8 cellular contexts compared by ENCODE assay signal in genomic region chr7:2698581-2699288, GRCh38.
DNase-seq lines count a peak whose midpoint lies in the region; ATAC-seq and TF ChIP-seq lines count a peak whose summit lies in the region.

No MANE protein-coding gene starts in this region.

- peak; percentile 96 for ATAC-seq in HG03159 (IDR thresholded peaks at IDR 0.05; ENCODE audit: unreplicated experiment)
- ATAC-seq in central memory CD8-positive, alpha-beta T cell (replicated peaks; ENCODE audit: extremely low read depth, poor library complexity, severe bottlenecking), result peak; percentile 93
- no peak for ATAC-seq in SK-N-SH treated with all-trans-retinoic acid at 6 μM for 48 hours

- no peaks in the 10 kb centered on the region for H3K9me3 Mint-ChIP-seq in T-helper 2 cell treated with Interferon-gamma antibody and Interleukin-4, amounts not matched to agents 5 μg/mL and 100 μg/mL, for 36 hours
- no peaks in the 10 kb centered on the region for H3K9me3 Mint-ChIP-seq in central memory CD8-positive, alpha-beta T cell

- peak overlapping the region; percentile 86 for H3K27ac Mint-ChIP-seq in T-helper 2 cell treated with Interferon-gamma antibody and Interleukin-4, amounts not matched to agents 5 μg/mL and 100 μg/mL, for 36 hours
- H3K27ac Mint-ChIP-seq in central memory CD8-positive, alpha-beta T cell (ENCODE audit: low read depth), result peak overlapping the region; percentile 91

- H3K27me3 Mint-ChIP-seq in T-helper 2 cell treated with Interferon-gamma antibody and Interleukin-4, amounts not matched to agents 5 μg/mL and 100 μg/mL, for 36 hours (ENCODE audit: low read depth), result peaks cover 5% of the 10 kb centered on the region
- H3K27me3 Mint-ChIP-seq in central memory CD8-positive, alpha-beta T cell, result no peaks in the 10 kb centered on the region

- H3K4me3 Mint-ChIP-seq in T-helper 2 cell treated with Interferon-gamma antibody and Interleukin-4, amounts not matched to agents 5 μg/mL and 100 μg/mL, for 36 hours, result peak overlapping the region; percentile 70
- H3K4me3 Mint-ChIP-seq in central memory CD8-positive, alpha-beta T cell, result peak overlapping the region; percentile 55

- peaks cover 24% of the 10 kb centered on the region for H3K4me1 Mint-ChIP-seq in T-helper 2 cell treated with Interferon-gamma antibody and Interleukin-4, amounts not matched to agents 5 μg/mL and 100 μg/mL, for 36 hours (ENCODE audit: low read depth)
- peaks cover 35% of the 10 kb centered on the region for H3K4me1 Mint-ChIP-seq in central memory CD8-positive, alpha-beta T cell

- DNase-seq in NCI-H510A treated with DMSO at 0.1 percent for 48 hours (lab: John Stamatoyannopoulos, UW), result peak; percentile 45
- DNase-seq in NCI-H510A (lab: John Stamatoyannopoulos, UW), result no peak
- DNase-seq in T-helper 2 cell treated with Interferon-gamma antibody and Interleukin-4, amounts not matched to agents 5 μg/mL and 100 μg/mL, for 36 hours (ENCODE audit: low spot score), result peak; percentile 67
- peak; percentile 50 to 79 for DNase-seq in central memory CD8-positive, alpha-beta T cell (ENCODE audit: low spot score in 2 of 2)
- DNase-seq in OCI-M1 (lab: John Stamatoyannopoulos, UW), result no peak
- no peak for DNase-seq in foreskin melanocyte

- H3K36me3 Mint-ChIP-seq in T-helper 2 cell treated with Interferon-gamma antibody and Interleukin-4, amounts not matched to agents 5 μg/mL and 100 μg/mL, for 36 hours (ENCODE audit: low read depth), result no peaks in the 10 kb centered on the region
- H3K36me3 Mint-ChIP-seq in central memory CD8-positive, alpha-beta T cell (ENCODE audit: insufficient read depth), result peaks cover 8% of the 10 kb centered on the region

TF ChIP-seq in SK-N-SH treated with all-trans-retinoic acid at 6 μM for 48 hours, 23 proteins besides CTCF, POLR2A, EP300 and RAD21:
- TF ChIP-seq PPARA (CRISPR knock-in tag; IDR thresholded peaks at IDR 0.05; ENCODE audit: borderline replicate concordance) (no peak), ZNF70 (CRISPR knock-in tag; IDR thresholded peaks at IDR 0.05) (no peak), ISL1 (CRISPR knock-in tag; IDR thresholded peaks at IDR 0.05) (no peak), ARNTL (CRISPR knock-in tag; IDR thresholded peaks at IDR 0.05; ENCODE audit: borderline replicate concordance, low read depth) (no peak), BACH2 (CRISPR knock-in tag; IDR thresholded peaks at IDR 0.05; ENCODE audit: borderline replicate concordance) (no peak), OSR1 (CRISPR knock-in tag; IDR thresholded peaks at IDR 0.05) (no peak), ESRRG (CRISPR knock-in tag; IDR thresholded peaks at IDR 0.05) (no peak), GLIS3 (CRISPR knock-in tag; IDR thresholded peaks at IDR 0.05) (no peak), TOX (CRISPR knock-in tag; IDR thresholded peaks at IDR 0.05; ENCODE audit: borderline replicate concordance) (no peak), TSHZ2 (CRISPR knock-in tag; IDR thresholded peaks at IDR 0.05) (no peak), POU6F1 (CRISPR knock-in tag; IDR thresholded peaks at IDR 0.05; ENCODE audit: borderline replicate concordance, low read depth) (no peak), TCF4 (CRISPR knock-in tag; IDR thresholded peaks at IDR 0.05; ENCODE audit: borderline replicate concordance) (no peak)

Comparison
In these comparisons a context has a peak if more than half of its experiments do, and no peak if none do; other contexts are left out.
1. DNase-seq: peak in NCI-H510A treated with DMSO at 0.1 percent for 48 hours (single experiment), T-helper 2 cell treated with Interferon-gamma antibody and Interleukin-4, amounts not matched to agents 5 μg/mL and 100 μg/mL, for 36 hours (single experiment) and central memory CD8-positive, alpha-beta T cell (2 of 2); none in NCI-H510A (single experiment), OCI-M1 (single experiment) and foreskin melanocyte (single experiment).